12 cellular contexts compared by ENCODE assay signal in genomic region chr14:20446889-20447288, GRCh38. TPM values are rescaled to one million over a fixed set of nuclear protein-coding genes. Genes with fewer than 3 reads are reported as not detected.
DNase-seq lines count a peak whose midpoint lies in the region; ATAC-seq and TF ChIP-seq lines count a peak whose summit lies in the region.
"Had no signal": no experiment of that assay in that cellular context is flagged by ENCODE, and none has a peak within 500 bp of the region (broad histone marks: within the 10 kb centered on the region; RNA-seq: fewer than 3 reads in every experiment).

No MANE protein-coding gene starts in this region.

- peaks cover 9% of the 10 kb centered on the region for H3K4me1 Mint-ChIP-seq in activated naive CD4-positive, alpha-beta T cell treated with anti-CD3 and anti-CD28 coated beads for 36 hours (ENCODE audit: low read depth)
- H3K4me1 Mint-ChIP-seq in WTC11 (no peaks in the 10 kb centered on the region), neural crest cell (no peaks in the 10 kb centered on the region)

- no peaks in the 10 kb centered on the region for H3K27me3 Mint-ChIP-seq in activated naive CD4-positive, alpha-beta T cell treated with anti-CD3 and anti-CD28 coated beads for 36 hours (ENCODE audit: low read depth)
- H3K27me3 Mint-ChIP-seq in WTC11 (ENCODE audit: low read depth) (no peaks in the 10 kb centered on the region), neural crest cell (ENCODE audit: low read depth) (no peaks in the 10 kb centered on the region)

- H3K36me3 Mint-ChIP-seq in activated naive CD4-positive, alpha-beta T cell treated with anti-CD3 and anti-CD28 coated beads for 36 hours (ENCODE audit: low read depth) = peaks cover 42% of the 10 kb centered on the region
- H3K36me3 Mint-ChIP-seq in WTC11 = peaks cover 24% of the 10 kb centered on the region
- peaks cover 34% of the 10 kb centered on the region for H3K36me3 Mint-ChIP-seq in neural crest cell (ENCODE audit: low read depth)

- POLR2A ChIA-PET in WTC11 (lab: Charles Lee) = no interaction called here

- H3K4me3 Mint-ChIP-seq in activated naive CD4-positive, alpha-beta T cell treated with anti-CD3 and anti-CD28 coated beads for 36 hours = no peak overlapping the region
- H3K4me3 Mint-ChIP-seq in WTC11 = no peak overlapping the region
- no peak overlapping the region for H3K4me3 Mint-ChIP-seq in neural crest cell

- no peak for TF ChIP-seq CTCF in WTC11 (IDR thresholded peaks at IDR 0.05)
- TF ChIP-seq CTCF in neural crest cell (conservative IDR thresholded peaks at IDR 0.05) = no peak

- no peaks in the 10 kb centered on the region for H3K9me3 Mint-ChIP-seq in activated naive CD4-positive, alpha-beta T cell treated with anti-CD3 and anti-CD28 coated beads for 36 hours
- peaks cover 7% of the 10 kb centered on the region for H3K9me3 Mint-ChIP-seq in WTC11
- no peaks in the 10 kb centered on the region for H3K9me3 Mint-ChIP-seq in neural crest cell

- DNase-seq in activated naive CD4-positive, alpha-beta T cell treated with anti-CD3 and anti-CD28 coated beads for 36 hours = no peak
- DNase-seq in activated naive CD4-positive, alpha-beta T cell (lab: John Stamatoyannopoulos, UW) = no peak
- no peak for DNase-seq in WTC11 (ENCODE audit: low spot score)
- no peak for DNase-seq in neural crest cell (ENCODE audit: low read depth, low spot score)
- DNase-seq in NCI-H146 treated with DMSO at 0.1 percent for 48 hours (lab: John Stamatoyannopoulos, UW; ENCODE audit: unreplicated experiment) = no peak
- no peak for DNase-seq in stimulated activated CD4-positive, alpha-beta T cell treated with anti-CD3 and anti-CD28 coated beads, Interleukin-4, amount 100 ng/mL, for 24 hours
- DNase-seq: AML-193, Caco-2, NCI-H2029, NCI-H510A treated with DMSO at 0.1 percent for 48 hours, SHP77 had no signal

- CTCF ChIA-PET in activated naive CD4-positive, alpha-beta T cell treated with anti-CD3 and anti-CD28 coated beads for 36 hours (lab: Charles Lee) = interaction anchor here (1.2 kb wide), 1 partner anchor 153 kb away, joined by 3 read pairs; no protein-coding TSS in a partner anchor
- CTCF ChIA-PET in WTC11 (lab: Charles Lee) = no interaction called here

- ATAC-seq in WTC11 = no peak

- intact Hi-C loops in activated naive CD4-positive, alpha-beta T cell treated with anti-CD3 and anti-CD28 coated beads for 36 hours (cut with micrococcal nuclease) = no loop called here

- H3K27ac Mint-ChIP-seq in activated naive CD4-positive, alpha-beta T cell treated with anti-CD3 and anti-CD28 coated beads for 36 hours = peak overlapping the region; percentile 64
- H3K27ac Mint-ChIP-seq in WTC11 = peak overlapping the region; percentile 63
- peak overlapping the region; percentile 74 for H3K27ac Mint-ChIP-seq in neural crest cell (ENCODE audit: unreplicated experiment)

TF ChIP-seq in WTC11, 78 proteins besides CTCF, POLR2A, EP300 and RAD21:
- no peak for TF ChIP-seq MXD4 (CRISPR knock-in tag; IDR thresholded peaks at IDR 0.05; ENCODE audit: borderline replicate concordance)
- TF ChIP-seq ZNF317 (CRISPR knock-in tag; IDR thresholded peaks at IDR 0.05; ENCODE audit: borderline replicate concordance, low read depth) = no peak
- TF ChIP-seq HMGXB4 (CRISPR knock-in tag; IDR thresholded peaks at IDR 0.05) = no peak
- no peak for TF ChIP-seq ZNF232 (CRISPR knock-in tag; IDR thresholded peaks at IDR 0.05)
- TF ChIP-seq KAT7 (CRISPR knock-in tag; IDR thresholded peaks at IDR 0.05; ENCODE audit: borderline replicate concordance) = no peak
- TF ChIP-seq JUN (CRISPR knock-in tag; IDR thresholded peaks at IDR 0.05) = no peak
- TF ChIP-seq HMGA2 (CRISPR knock-in tag; IDR thresholded peaks at IDR 0.05) = no peak
- no peak for TF ChIP-seq ATF6 (CRISPR knock-in tag; IDR thresholded peaks at IDR 0.05)
- no peak for TF ChIP-seq E2F4 (CRISPR knock-in tag; IDR thresholded peaks at IDR 0.05; ENCODE audit: borderline replicate concordance, low read depth)
- no peak for TF ChIP-seq NR1H2 (CRISPR knock-in tag; IDR thresholded peaks at IDR 0.05)
- no peak for TF ChIP-seq PRRX2 (CRISPR knock-in tag; IDR thresholded peaks at IDR 0.05)
- no peak for TF ChIP-seq IRF2 (CRISPR knock-in tag; IDR thresholded peaks at IDR 0.05; ENCODE audit: borderline replicate concordance, low read depth)

RNA-seq across cellular contexts. Expression of gene OSGEP, which starts 7.7 kb away (rescaled TPM):
- total RNA-seq in activated naive CD4-positive, alpha-beta T cell treated with anti-CD3 and anti-CD28 coated beads for 36 hours = 10 to 100 TPM; 35.7 to 36.8 TPM
- total RNA-seq in WTC11 (2021) (33.3 to 40.0 TPM (median 37.3 TPM) in 3 replicates), neural crest cell (67.3 and 68.1 TPM in 2 replicates)

RNA-seq across cellular contexts. Expression of gene APEX1, which starts 8.1 kb away (rescaled TPM):
- 100 to 1,000 TPM; 187 to 190 TPM for total RNA-seq in activated naive CD4-positive, alpha-beta T cell treated with anti-CD3 and anti-CD28 coated beads for 36 hours
- 299 to 324 TPM (median 308 TPM) in 3 replicates for total RNA-seq in WTC11 (2021)
- 433 and 437 TPM in 2 replicates for total RNA-seq in neural crest cell

RNA-seq across cellular contexts. Expression of gene KLHL33, which starts 10.9 kb away (rescaled TPM):
- under 1 TPM; 0.07 to 0.10 TPM for total RNA-seq in activated naive CD4-positive, alpha-beta T cell treated with anti-CD3 and anti-CD28 coated beads for 36 hours
- 0.07 to 0.18 TPM (median 0.17 TPM) in 3 replicates for total RNA-seq in WTC11 (2021)
- 0.07 TPM in 1 of 2 replicates, not detected in the other for total RNA-seq in neural crest cell
- total RNA-seq: Caco-2, LHCN-M2 had no signal

RNA-seq across cellular contexts. Expression of gene PIP4P1, which starts 14.3 kb away (rescaled TPM):
- 10 to 100 TPM; 31.6 to 32.3 TPM for total RNA-seq in activated naive CD4-positive, alpha-beta T cell treated with anti-CD3 and anti-CD28 coated beads for 36 hours
- total RNA-seq in WTC11 (2021) = 28.3 to 34.1 TPM (median 29.7 TPM) in 3 replicates
- total RNA-seq in neural crest cell = 36.0 and 40.8 TPM in 2 replicates

RNA-seq across cellular contexts. Expression of gene PNP, which starts 22.3 kb away (rescaled TPM):
- total RNA-seq in activated naive CD4-positive, alpha-beta T cell treated with anti-CD3 and anti-CD28 coated beads for 36 hours = 100 to 1,000 TPM; 187 to 191 TPM
- total RNA-seq in WTC11 (2021) (72.7 to 95.8 TPM (median 75.0 TPM) in 3 replicates), neural crest cell (35.1 and 40.8 TPM in 2 replicates)
